Comparison of ENCODE assay signal across 8 cellular contexts in the genomic region with DNA sequence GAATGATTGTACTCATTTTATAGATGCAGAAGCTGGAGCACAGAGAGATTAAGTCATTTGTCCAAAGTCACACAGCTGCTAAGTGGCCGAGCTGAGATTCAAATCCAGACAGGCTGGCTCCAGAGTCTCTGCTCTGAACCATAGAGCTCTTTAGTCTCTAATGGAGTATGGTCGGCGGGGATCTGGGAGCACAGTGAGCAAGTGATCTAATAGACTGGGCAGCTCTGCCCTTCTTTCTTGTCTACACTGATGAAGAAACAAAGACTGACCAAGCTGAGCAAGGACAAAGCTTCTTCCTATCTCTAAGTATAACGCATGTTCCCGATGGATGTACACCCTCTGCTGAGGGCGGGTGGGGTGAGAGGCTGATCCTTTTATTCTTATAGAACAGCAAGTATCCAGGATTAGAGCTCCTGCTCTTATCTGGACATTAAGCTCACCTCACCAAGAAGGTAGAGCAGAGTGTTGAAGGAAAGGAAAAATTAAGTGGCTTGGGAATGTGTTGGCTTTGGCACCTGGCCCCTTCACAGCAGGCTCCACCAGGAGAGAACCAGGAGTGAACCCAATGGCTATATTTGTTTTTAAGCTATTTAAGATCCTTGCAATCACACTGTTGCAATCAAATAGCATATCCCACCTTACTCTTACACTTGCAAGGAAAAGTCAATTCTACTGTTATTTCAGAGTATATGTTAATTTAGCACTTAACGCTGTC.
DNase-seq lines count a peak whose midpoint lies in the region; ATAC-seq, FAIRE-seq and TF ChIP-seq lines count a peak whose summit lies in the region.

No MANE protein-coding gene starts in this region.

- H3K79me2 ChIP-seq in astrocyte (ENCODE audit: insufficient read depth, low read length), result peaks cover 84% of the 10 kb centered on the region

- peaks cover 67% of the 10 kb centered on the region for H3K4me1 ChIP-seq in astrocyte (ENCODE audit: insufficient read depth, low read length)

- H3K36me3 ChIP-seq in astrocyte (ENCODE audit: insufficient read depth, low read length), result no peaks in the 10 kb centered on the region

- peaks cover 78% of the 10 kb centered on the region for H3K36me3 Mint-ChIP-seq in stimulated activated naive CD8-positive, alpha-beta T cell treated with anti-CD3 and anti-CD28 coated beads, Interleukin-15, Interleukin-2, amounts not matched to agents 100 ng/mL and 50 ng/mL, for 24 hours (ENCODE audit: low read depth)
- H3K36me3 Mint-ChIP-seq in astrocyte (ENCODE audit: low read depth, unreplicated experiment) (peaks cover 2% of the 10 kb centered on the region), mesothelial cell of epicardium (no peaks in the 10 kb centered on the region)

- peak overlapping the region; percentile 98 for H3K27ac ChIP-seq in astrocyte (ENCODE audit: low read depth, low read length)

- no peak for ATAC-seq in stimulated activated naive CD8-positive, alpha-beta T cell treated with anti-CD3 and anti-CD28 coated beads, Interleukin-15, Interleukin-2, amounts not matched to agents 100 U/mL and 50 U/mL, for 24 hours
- ATAC-seq in HG02938 (IDR thresholded peaks at IDR 0.05; ENCODE audit: unreplicated experiment) (no peak), HG03469 (IDR thresholded peaks at IDR 0.05; ENCODE audit: unreplicated experiment) (no peak)

- no peak for DNase-seq in stimulated activated naive CD8-positive, alpha-beta T cell treated with anti-CD3 and anti-CD28 coated beads, Interleukin-15, Interleukin-2, amounts not matched to agents 100 U/mL and 50 U/mL, for 24 hours
- DNase-seq in astrocyte (ENCODE audit: low read depth) (no peak), mesothelial cell of epicardium (ENCODE audit: low spot score in 2 of 2, unreplicated experiment in 2 of 2) (no peak), CD1c-positive myeloid dendritic cell (ENCODE audit: extremely low spot score) (no peak), SK-N-DZ (ENCODE audit: low spot score) (no peak)

- H3K4me3 Mint-ChIP-seq in stimulated activated naive CD8-positive, alpha-beta T cell treated with anti-CD3 and anti-CD28 coated beads, Interleukin-15, Interleukin-2, amounts not matched to agents 100 ng/mL and 50 ng/mL, for 24 hours, result peak overlapping the region; percentile 94
- H3K4me3 Mint-ChIP-seq in astrocyte (ENCODE audit: unreplicated experiment), result peak overlapping the region; percentile 90
- peak overlapping the region; percentile 39 for H3K4me3 Mint-ChIP-seq in mesothelial cell of epicardium

- H4K20me1 ChIP-seq in astrocyte (ENCODE audit: insufficient read depth, low read length), result peaks cover 78% of the 10 kb centered on the region

- H3K9ac ChIP-seq in astrocyte (ENCODE audit: low read length), result peak overlapping the region; percentile 100

- H3K4me1 Mint-ChIP-seq in stimulated activated naive CD8-positive, alpha-beta T cell treated with anti-CD3 and anti-CD28 coated beads, Interleukin-15, Interleukin-2, amounts not matched to agents 100 ng/mL and 50 ng/mL, for 24 hours (ENCODE audit: low read depth), result peaks cover 60% of the 10 kb centered on the region
- H3K4me1 Mint-ChIP-seq in astrocyte (ENCODE audit: low read depth, unreplicated experiment) (peaks cover 63% of the 10 kb centered on the region), mesothelial cell of epicardium (peaks cover 77% of the 10 kb centered on the region)

- TF ChIP-seq CTCF in astrocyte (IDR thresholded peaks at IDR 0.05; ENCODE audit: insufficient read depth, low read depth, low read length), result no peak
- TF ChIP-seq CTCF in mesothelial cell of epicardium (IDR thresholded peaks at IDR 0.05; ENCODE audit: unreplicated experiment), result no peak

- FAIRE-seq in astrocyte (lab: Jason Lieb, UNC), result no peak

- H3K27me3 ChIP-seq in astrocyte (ENCODE audit: insufficient read depth, low read length), result no peaks in the 10 kb centered on the region

- peak overlapping the region; percentile 94 for H3K4me3 ChIP-seq in astrocyte (ENCODE audit: insufficient read depth, low read depth, low read length)

- peak overlapping the region; percentile 92 for H3K27ac Mint-ChIP-seq in stimulated activated naive CD8-positive, alpha-beta T cell treated with anti-CD3 and anti-CD28 coated beads, Interleukin-15, Interleukin-2, amounts not matched to agents 100 ng/mL and 50 ng/mL, for 24 hours
- H3K27ac Mint-ChIP-seq in astrocyte (ENCODE audit: unreplicated experiment) (peak overlapping the region; percentile 59), mesothelial cell of epicardium (peak overlapping the region; percentile 33)

- H3K27me3 Mint-ChIP-seq in stimulated activated naive CD8-positive, alpha-beta T cell treated with anti-CD3 and anti-CD28 coated beads, Interleukin-15, Interleukin-2, amounts not matched to agents 100 ng/mL and 50 ng/mL, for 24 hours, result no peaks in the 10 kb centered on the region
- H3K27me3 Mint-ChIP-seq in astrocyte (ENCODE audit: low read depth, unreplicated experiment) (no peaks in the 10 kb centered on the region), mesothelial cell of epicardium (ENCODE audit: low read depth) (no peaks in the 10 kb centered on the region)

- H3K9me3 Mint-ChIP-seq in stimulated activated naive CD8-positive, alpha-beta T cell treated with anti-CD3 and anti-CD28 coated beads, Interleukin-15, Interleukin-2, amounts not matched to agents 100 ng/mL and 50 ng/mL, for 24 hours, result no peaks in the 10 kb centered on the region
- H3K9me3 Mint-ChIP-seq in astrocyte (ENCODE audit: unreplicated experiment) (no peaks in the 10 kb centered on the region), mesothelial cell of epicardium (no peaks in the 10 kb centered on the region)

- H3K4me2 ChIP-seq in astrocyte (ENCODE audit: low read length), result peak overlapping the region; percentile 92

- H2AFZ ChIP-seq in astrocyte (ENCODE audit: low read depth, low read length), result no peak overlapping the region

- no peaks in the 10 kb centered on the region for H3K9me3 ChIP-seq in astrocyte (ENCODE audit: insufficient read depth, low read depth, low read length)

Comparison
In these comparisons a context has a peak if more than half of its experiments do, and no peak if none do; other contexts are left out.
1. H3K27ac Mint-ChIP-seq: peak in every context shown above with its lines; median percentile 92 in stimulated activated naive CD8-positive, alpha-beta T cell treated with anti-CD3 and anti-CD28 coated beads, Interleukin-15, Interleukin-2, amounts not matched to agents 100 ng/mL and 50 ng/mL, for 24 hours; 59 in astrocyte; 33 in mesothelial cell of epicardium.
2. H3K4me3 Mint-ChIP-seq: peak in every context shown above with its lines; median percentile 94 in stimulated activated naive CD8-positive, alpha-beta T cell treated with anti-CD3 and anti-CD28 coated beads, Interleukin-15, Interleukin-2, amounts not matched to agents 100 ng/mL and 50 ng/mL, for 24 hours; 90 in astrocyte; 39 in mesothelial cell of epicardium.